In the genomic region with DNA sequence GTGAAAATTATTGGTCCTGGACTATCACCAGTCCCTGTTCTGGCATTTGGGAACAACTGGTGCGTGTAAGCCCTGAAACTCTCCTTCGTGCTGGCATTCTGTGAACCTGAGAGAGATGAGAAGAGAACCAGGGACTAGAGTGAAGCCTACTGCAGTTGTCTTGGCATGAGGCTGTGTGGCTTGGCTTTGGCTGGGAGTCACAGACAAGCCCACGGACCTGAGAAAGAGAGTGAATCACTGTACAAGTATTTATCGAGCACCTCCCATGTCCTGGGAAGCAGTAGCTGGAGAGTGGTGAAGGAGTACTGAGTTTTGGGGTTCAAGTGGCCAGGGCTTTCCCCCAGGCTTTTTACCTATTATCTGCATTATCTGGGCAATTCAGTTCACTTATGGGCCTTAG, we compare ENCODE assay signal across 17 cellular contexts.
DNase-seq lines count a peak whose midpoint lies in the region; ATAC-seq and TF ChIP-seq lines count a peak whose summit lies in the region.
"Had no signal": no experiment of that assay in that cellular context is flagged by ENCODE, and none has a peak within 500 bp of the region (broad histone marks: within the 10 kb centered on the region; RNA-seq: fewer than 3 reads in every experiment).

No MANE protein-coding gene starts in this region.

- no peak for TF ChIP-seq CTCF in HFFc6 (IDR thresholded peaks at IDR 0.05)

- H3K4me1 Mint-ChIP-seq in HFFc6 (ENCODE audit: low read depth): peaks cover 41% of the 10 kb centered on the region
- H3K4me1 Mint-ChIP-seq: activated T-helper 17 cell treated with anti-CD3 and anti-CD28 coated beads, Interleukin-2, amount 50 U/mL, for 72 hours had no signal

- H3K27me3 Mint-ChIP-seq in HFFc6 (ENCODE audit: insufficient read depth): peaks cover 2% of the 10 kb centered on the region; the same call in 1 of the 2 replicates
- H3K27me3 Mint-ChIP-seq: activated T-helper 17 cell treated with anti-CD3 and anti-CD28 coated beads, Interleukin-2, amount 50 U/mL, for 72 hours had no signal

- DNase-seq in A172 (ENCODE audit: low spot score) (peak; percentile 74), HFFc6 (peak; percentile 64), astrocyte of the hippocampus (ENCODE audit: low read depth, low spot score) (peak; percentile 90), iris pigment epithelial cell (ENCODE audit: low read depth) (peak; percentile 81), SK-N-DZ (ENCODE audit: low spot score) (no peak), inferior parietal cortex (ENCODE audit: extremely low spot score) (no peak)
- DNase-seq: activated CD4-positive, alpha-beta T cell treated with anti-CD3 and anti-CD28 coated beads, Interleukin-2, amount 50 U/mL, for 1 hour; AML-193; DMS79; erythroblast; NCI-H2171 treated with DMSO at 0.1 percent for 48 hours; nephron progenitor cell; stimulated activated CD4-positive, alpha-beta T cell treated with anti-CD3 and anti-CD28 coated beads, Interleukin-12 subunit alpha, Interleukin-12 subunit beta, amount 100 ng/mL, for 4 hours had no signal

- no peak for TF ChIP-seq POLR2A in GM18505 (IDR thresholded peaks at IDR 0.05; ENCODE audit: borderline replicate concordance, extremely low read depth, insufficient read depth, insufficient read length)

- ATAC-seq in HG03159 (IDR thresholded peaks at IDR 0.05; ENCODE audit: unreplicated experiment) (no peak), GM18505 (IDR thresholded peaks at IDR 0.05; ENCODE audit: unreplicated experiment) (no peak)
- ATAC-seq: activated T-helper 17 cell treated with anti-CD3 and anti-CD28 coated beads, Interleukin-2, amount 50 U/mL, for 72 hours had no signal

- H3K36me3 Mint-ChIP-seq in HFFc6 (ENCODE audit: low read depth): peaks cover 28% of the 10 kb centered on the region

- H3K9me3 Mint-ChIP-seq in HFFc6: no peaks in the 10 kb centered on the region
- H3K9me3 Mint-ChIP-seq: activated T-helper 17 cell treated with anti-CD3 and anti-CD28 coated beads, Interleukin-2, amount 50 U/mL, for 72 hours; nephron progenitor cell; T-helper 1 cell treated with Interleukin-12 subunit alpha and Interleukin-12 subunit beta and Interleukin-4 antibody, amounts not matched to agents 30 μg/mL and 1 μg/mL, for 36 hours had no signal

- peak overlapping the region; percentile 63 for H3K27ac Mint-ChIP-seq in HFFc6
- H3K27ac Mint-ChIP-seq: activated T-helper 17 cell treated with anti-CD3 and anti-CD28 coated beads, Interleukin-2, amount 50 U/mL, for 72 hours; nephron progenitor cell; T-helper 1 cell treated with Interleukin-12 subunit alpha and Interleukin-12 subunit beta and Interleukin-4 antibody, amounts not matched to agents 30 μg/mL and 1 μg/mL, for 36 hours had no signal

- 0 out of 2 replicates have a peak overlapping the region, but pooled peaks have one; percentile 6 for H3K4me3 Mint-ChIP-seq in HFFc6
- H3K4me3 Mint-ChIP-seq: activated T-helper 17 cell treated with anti-CD3 and anti-CD28 coated beads, Interleukin-2, amount 50 U/mL, for 72 hours; nephron progenitor cell; T-helper 1 cell treated with Interleukin-12 subunit alpha and Interleukin-12 subunit beta and Interleukin-4 antibody, amounts not matched to agents 30 μg/mL and 1 μg/mL, for 36 hours had no signal

Comparison
In these comparisons a context has a peak if more than half of its experiments do, and no peak if none do; other contexts are left out.
1. DNase-seq: peak in A172 (single experiment), HFFc6 (single experiment), astrocyte of the hippocampus (single experiment) and iris pigment epithelial cell (single experiment); none in SK-N-DZ (single experiment) and inferior parietal cortex (single experiment).